9 cellular contexts compared by ENCODE assay signal in genomic region chr16:85749686-85750020, GRCh38. TPM values are rescaled to one million over a fixed set of nuclear protein-coding genes. Genes with fewer than 3 reads are reported as not detected.
DNase-seq lines count a peak whose midpoint lies in the region; ATAC-seq and TF ChIP-seq lines count a peak whose summit lies in the region.
"Had no signal": no experiment of that assay in that cellular context is flagged by ENCODE, and none has a peak within 500 bp of the region (broad histone marks: within the 10 kb centered on the region; RNA-seq: fewer than 3 reads in every experiment).

No MANE protein-coding gene starts in this region.

- TSS peak; percentile 18 for BruUV-seq in PC-9 (replicated peaks; lab: Mats Ljungman, UMichigan)

- WGBS in upper lobe of left lung, 2 donors: 51 to 65% methylated on average over 7 to 12 of the region's 12 CpGs

- POLR2A ChIA-PET in PC-9 (lab: Charles Lee; ENCODE audit: unreplicated experiment) (no interaction called here), HEK293T (lab: Yijun Ruan, JAX) (no interaction called here)

- no peaks in the 10 kb centered on the region; the same call in 1 of the 2 replicates for H3K36me3 ChIP-seq in GM06990 (ENCODE audit: control insufficient read depth, insufficient read depth, low read length)
- no peaks in the 10 kb centered on the region for H3K36me3 ChIP-seq in PC-9 (ENCODE audit: low read depth)
- no peaks in the 10 kb centered on the region for H3K36me3 ChIP-seq in skeletal muscle tissue (ENCODE audit: control insufficient read depth in 3 of 3, insufficient read depth in 3 of 3, low read length in 3 of 3)
- H3K36me3 ChIP-seq in upper lobe of left lung: no peaks in the 10 kb centered on the region

- peaks cover 78% of the 10 kb centered on the region for H3K4me1 ChIP-seq in PC-9 (replicated peaks; ENCODE audit: insufficient read depth)
- peaks cover 9 to 11% (median 11%) of the 10 kb centered on the region in 3 donors for H3K4me1 ChIP-seq in skeletal muscle tissue (ENCODE audit: control insufficient read depth in 3 of 3, insufficient read depth in 3 of 3, low read length in 3 of 3)
- peaks cover 20 to 38% (median 23%) of the 10 kb centered on the region in 4 donors for H3K4me1 ChIP-seq in upper lobe of left lung

- TF ChIP-seq CTCF in GM06990 (IDR thresholded peaks at IDR 0.05; ENCODE audit: insufficient read depth, low read length, poor library complexity, severe bottlenecking): no peak
- no peak for TF ChIP-seq CTCF in PC-9 (conservative IDR thresholded peaks at IDR 0.05)
- no peak for TF ChIP-seq CTCF in fibroblast of pulmonary artery (IDR thresholded peaks at IDR 0.05; ENCODE audit: low read length, missing control alignments)
- no peak for TF ChIP-seq CTCF in upper lobe of left lung (IDR thresholded peaks at IDR 0.05)

- H3K4me3 ChIP-seq in GM06990 (replicated peaks; ENCODE audit: low read depth, low read length) (peak overlapping the region; percentile 70), PC-9 (peak overlapping the region; percentile 91), fibroblast of pulmonary artery (replicated peaks; ENCODE audit: low read depth, low read length) (peak overlapping the region; percentile 61), skeletal muscle tissue (ENCODE audit: low read length in 3 of 3) (peak overlapping the region in 2 of 3 donors; percentile 49 to 54), upper lobe of left lung (peak overlapping the region in 2 of 4 donors; percentile 66 to 68)

- H3K27ac ChIP-seq in PC-9 (peak overlapping the region; percentile 33), skeletal muscle tissue (ENCODE audit: low read depth, low read length) (no peak overlapping the region), upper lobe of left lung (no peak overlapping the region)

- no peak overlapping the region for H3K9ac ChIP-seq in skeletal muscle tissue (ENCODE audit: low read depth in 1 of 3, low read length in 3 of 3)

- H3K9me2 ChIP-seq in PC-9 (ENCODE audit: insufficient read depth): no peaks in the 10 kb centered on the region

- DNase-seq in GM06990 (ENCODE audit: extremely low read depth, insufficient read length) (no peak), PC-9 (no peak), fibroblast of pulmonary artery (ENCODE audit: low read depth) (no peak), GDM1 (lab: John Stamatoyannopoulos, UW) (no peak), upper lobe of left lung (no peak), HEK293T (ENCODE audit: extremely low spot score) (no peak)
- DNase-seq: NCI-H2081 treated with DMSO at 0.1 percent for 48 hours had no signal

- H3K27me3 ChIP-seq in GM06990 (replicated peaks; ENCODE audit: control insufficient read depth, insufficient read depth, low read length) (no peaks in the 10 kb centered on the region), PC-9 (ENCODE audit: insufficient read depth, low read depth) (no peaks in the 10 kb centered on the region), skeletal muscle tissue (ENCODE audit: control insufficient read depth in 3 of 3, insufficient read depth in 3 of 3, low read length in 3 of 3) (peaks cover 15 to 34% (median 21%) of the 10 kb centered on the region in 3 donors), upper lobe of left lung (peaks cover 0 to 2% (median 0%) of the 10 kb centered on the region in 4 donors)

- intact Hi-C loops in PC-9 (cut with micrococcal nuclease; ENCODE audit: unreplicated experiment): loop anchor here (2.0 to 10.0 kb wide), 2 partner anchors 137 to 395 kb away; partner anchors contain the start of gene GSE1

- H3K9me3 ChIP-seq in PC-9 (ENCODE audit: insufficient read depth, low read depth) (no peaks in the 10 kb centered on the region), skeletal muscle tissue (ENCODE audit: control insufficient read depth in 3 of 3, low read length in 3 of 3) (no peaks in the 10 kb centered on the region), upper lobe of left lung (no peaks in the 10 kb centered on the region)

- peak overlapping the region; percentile 84; the same call in 1 of the 2 replicates for H2AFZ ChIP-seq in PC-9

- no peaks in the 10 kb centered on the region for H4K20me1 ChIP-seq in PC-9 (ENCODE audit: insufficient read depth)

- peaks cover 42% of the 10 kb centered on the region for H3F3A ChIP-seq in PC-9 (ENCODE audit: insufficient read depth, low read depth)

- TF ChIP-seq EP300 in upper lobe of left lung (IDR thresholded peaks at IDR 0.05): no peak

- no peak for ATAC-seq in upper lobe of left lung (ENCODE audit: low FRiP score in 2 of 2)
- no peak for ATAC-seq in GM21423 (IDR thresholded peaks at IDR 0.05; ENCODE audit: unreplicated experiment)

- peaks cover 43% of the 10 kb centered on the region for H3K79me2 ChIP-seq in PC-9 (ENCODE audit: low read depth)

- TF ChIP-seq POLR2A in upper lobe of left lung (IDR thresholded peaks at IDR 0.05): no peak

- H3K4me2 ChIP-seq in PC-9: peak overlapping the region; percentile 70

- CTCF ChIA-PET in PC-9 (lab: Charles Lee) (no interaction called here), HEK293T (lab: Yijun Ruan, JAX) (no interaction called here)

TF ChIP-seq in HEK293T, 16 proteins besides CTCF, POLR2A, EP300 and RAD21:
- TF ChIP-seq NFRKB (IDR thresholded peaks at IDR 0.05) (no peak), FOXK2 (IDR thresholded peaks at IDR 0.05) (no peak), SP1 (IDR thresholded peaks at IDR 0.05) (no peak), TARDBP (IDR thresholded peaks at IDR 0.05) (no peak), PKNOX1 (IDR thresholded peaks at IDR 0.05) (no peak), ARNT (IDR thresholded peaks at IDR 0.05) (no peak), SUZ12 (IDR thresholded peaks at IDR 0.05) (no peak), L3MBTL2 (conservative IDR thresholded peaks at IDR 0.05) (no peak), LEF1 (IDR thresholded peaks at IDR 0.05; ENCODE audit: borderline replicate concordance) (no peak)
TF ChIP-seq in HEK293T: peak in this region for 0.

RNA-seq across cellular contexts. Expression of gene C16orf74, which starts 1.2 kb away (rescaled TPM):
- total RNA-seq in PC-9 (2021): 44.3 and 51.6 TPM in 2 replicates
- 1.0 TPM for total RNA-seq in skeletal muscle tissue
- 1 to 10 TPM in 5 of 6 donors, not detected in 1; 1.2 to 6.3 (median 4.1) TPM for total RNA-seq in upper lobe of left lung

RNA-seq across cellular contexts. Expression of gene EMC8, which starts 49.7 kb away (rescaled TPM):
- total RNA-seq in PC-9 (2021) (38.2 and 44.0 TPM in 2 replicates), skeletal muscle tissue (8.9 TPM), upper lobe of left lung (10 to 100 TPM; 15.8 to 39.8 (median 25.6) TPM)

RNA-seq across cellular contexts. Expression of gene COX4I1, which starts 49.8 kb away (rescaled TPM):
- total RNA-seq in PC-9 (2021) (468 and 545 TPM in 2 replicates), skeletal muscle tissue (332 TPM), upper lobe of left lung (100 to 1,000 TPM; 160 to 490 (median 439) TPM)
